ENCODE assay signal across 9 cellular contexts in the genomic region with DNA sequence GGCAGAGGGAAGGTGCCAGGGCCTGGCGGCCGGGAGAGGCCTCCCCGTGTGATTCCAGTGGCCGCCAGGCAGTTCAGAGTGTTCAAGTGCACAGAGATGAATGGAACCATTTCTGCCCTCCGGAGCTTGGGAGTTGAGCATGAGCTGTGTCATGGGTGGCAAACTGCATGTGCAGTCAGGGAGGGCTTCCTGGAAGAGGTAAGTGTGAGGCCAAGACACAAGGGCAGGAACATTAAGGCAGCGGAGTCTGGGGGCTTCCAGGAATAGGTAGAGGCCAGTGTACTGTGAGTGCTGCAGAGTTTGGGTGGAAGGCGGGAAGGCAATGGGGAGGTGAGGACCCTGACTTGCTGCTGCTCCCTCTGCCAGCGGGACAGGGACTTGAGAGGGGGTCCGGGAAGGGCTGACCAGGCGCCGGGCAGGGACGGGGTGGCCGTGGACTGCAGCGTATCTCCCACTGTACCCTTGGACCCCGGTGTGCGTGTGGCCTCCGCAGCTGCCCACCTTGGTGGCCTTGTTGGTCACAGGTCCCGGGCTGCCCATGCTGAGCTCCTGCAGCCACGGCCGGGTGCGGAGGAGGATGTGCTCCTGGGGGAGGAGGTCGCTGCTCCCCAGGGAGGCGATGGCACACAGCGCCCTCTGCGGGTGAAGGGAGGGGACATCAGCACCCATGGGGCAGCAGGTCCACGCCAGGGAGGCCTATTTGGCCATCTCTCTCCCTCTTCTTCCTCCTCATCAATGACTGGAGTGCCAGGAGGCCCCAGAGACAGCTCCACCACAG. TPM values are rescaled to one million over a fixed set of nuclear protein-coding genes. Genes with fewer than 3 reads are reported as not detected.
DNase-seq lines count a peak whose midpoint lies in the region; ATAC-seq and TF ChIP-seq lines count a peak whose summit lies in the region.
"Had no signal": no experiment of that assay in that cellular context is flagged by ENCODE, and none has a peak within 500 bp of the region (broad histone marks: within the 10 kb centered on the region; RNA-seq: fewer than 3 reads in every experiment).

No MANE protein-coding gene starts in this region.

- H3K4me1 ChIP-seq in HEK293 (ENCODE audit: control insufficient read depth, insufficient read depth, low read length), result peaks cover 5% of the 10 kb centered on the region
- H3K4me1 ChIP-seq in left lung, result peaks cover 0 to 19% of the 10 kb centered on the region in 2 donors

- DNase-seq in CD1c-positive myeloid dendritic cell (ENCODE audit: extremely low spot score), result peak; percentile 21
- no peak for DNase-seq in astrocyte of the cerebellum (ENCODE audit: low read depth)
- DNase-seq in left lung, result peak in 1 of 2 donors; percentile 76
- DNase-seq in NCI-H146 treated with DMSO at 0.1 percent for 48 hours (lab: John Stamatoyannopoulos, UW; ENCODE audit: unreplicated experiment), result no peak
- no peak for DNase-seq in SW 1271 (lab: John Stamatoyannopoulos, UW)
- no peak for DNase-seq in NCI-H748 treated with DMSO at 0.1 percent for 48 hours (lab: John Stamatoyannopoulos, UW)
- DNase-seq in NCI-H1417 treated with DMSO at 0.1 percent for 48 hours (lab: John Stamatoyannopoulos, UW), result no peak
- DNase-seq: GF-D8 had no signal

- no peak overlapping the region for H3K4me3 ChIP-seq in HEK293 (ENCODE audit: low read depth, low read length)
- no peak overlapping the region for H3K4me3 ChIP-seq in astrocyte of the cerebellum (ENCODE audit: low read depth, low read length)
- H3K4me3 ChIP-seq in left lung, result no peak overlapping the region

- H3K27me3 ChIP-seq in left lung, result no peaks in the 10 kb centered on the region

- POLR2A ChIA-PET in HEK293 (lab: Yijun Ruan, JAX), result interaction anchor here (1.6 kb wide), 1 partner anchor 9 kb away, joined by 5 read pairs; the partner anchor contains the start of genes NDUFAF8 and TEPSIN

- no peaks in the 10 kb centered on the region for H3K9me3 ChIP-seq in HEK293 (ENCODE audit: control insufficient read depth, insufficient read depth, low read depth, low read length)
- H3K9me3 ChIP-seq in left lung, result peaks cover 0 to 2% of the 10 kb centered on the region in 2 donors

- CTCF ChIA-PET in HEK293 (lab: Yijun Ruan, JAX), result interaction anchor here (0.5 to 2.5 kb wide), 9 partner anchors 23 to 259 kb away, joined by 3 to 23 read pairs (median 3); no protein-coding TSS in a partner anchor

- in situ Hi-C loops in astrocyte of the cerebellum (cut with HindIII; ENCODE audit: low sequenced_read_pairs), result no loop called here

- peak; percentile 9 for ATAC-seq in left lung

- H3K36me3 ChIP-seq in HEK293 (ENCODE audit: control insufficient read depth in 2 of 2, insufficient read depth in 1 of 2, low read length in 2 of 2), result peaks cover 5 to 54% of the 10 kb centered on the region in 2 experiments; a peak in 2 of 3 replicates
- peaks cover 0 to 60% of the 10 kb centered on the region in 2 donors for H3K36me3 ChIP-seq in left lung

- intact Hi-C loops in left lung (cut with DNase I), result no loop called here

- H3K27ac ChIP-seq in HEK293 (ENCODE audit: extremely low read depth, low read depth, low read length) (no peak overlapping the region), left lung (no peak overlapping the region)

- TF ChIP-seq CTCF in HEK293 (tag by site-specific recombination; IDR thresholded peaks at IDR 0.05) (peak; percentile 45; the same call in 1 of the 2 replicates), astrocyte of the cerebellum (IDR thresholded peaks at IDR 0.05; ENCODE audit: low read depth, low read length, missing control alignments) (peak; percentile 33), left lung (IDR thresholded peaks at IDR 0.05) (no peak)

TF ChIP-seq in HEK293, 187 proteins besides CTCF, POLR2A, EP300 and RAD21 (continues in another document):
- TF ChIP-seq ZNF184 (tag by site-specific recombination; IDR thresholded peaks at IDR 0.05) (no peak), ZBTB6 (tag by site-specific recombination; IDR thresholded peaks at IDR 0.05) (no peak), ZNF473 (tag by site-specific recombination; IDR thresholded peaks at IDR 0.05) (no peak), ZNF112 (tag by site-specific recombination; IDR thresholded peaks at IDR 0.05) (no peak), ZNF174 (tag by site-specific recombination; IDR thresholded peaks at IDR 0.05) (no peak), ZNF423 (tag by site-specific recombination; IDR thresholded peaks at IDR 0.05) (peak; percentile 51; the same call in 1 of the 2 replicates), ZNF501 (tag by site-specific recombination; IDR thresholded peaks at IDR 0.05) (no peak), PRDM6 (tag by site-specific recombination; IDR thresholded peaks at IDR 0.05) (no peak), ZNF549 (tag by site-specific recombination; IDR thresholded peaks at IDR 0.05) (no peak), KLF17 (tag by site-specific recombination; IDR thresholded peaks at IDR 0.05) (no peak), ZBTB17 (tag by site-specific recombination; IDR thresholded peaks at IDR 0.05) (no peak)
- TF ChIP-seq, protein P1, sequence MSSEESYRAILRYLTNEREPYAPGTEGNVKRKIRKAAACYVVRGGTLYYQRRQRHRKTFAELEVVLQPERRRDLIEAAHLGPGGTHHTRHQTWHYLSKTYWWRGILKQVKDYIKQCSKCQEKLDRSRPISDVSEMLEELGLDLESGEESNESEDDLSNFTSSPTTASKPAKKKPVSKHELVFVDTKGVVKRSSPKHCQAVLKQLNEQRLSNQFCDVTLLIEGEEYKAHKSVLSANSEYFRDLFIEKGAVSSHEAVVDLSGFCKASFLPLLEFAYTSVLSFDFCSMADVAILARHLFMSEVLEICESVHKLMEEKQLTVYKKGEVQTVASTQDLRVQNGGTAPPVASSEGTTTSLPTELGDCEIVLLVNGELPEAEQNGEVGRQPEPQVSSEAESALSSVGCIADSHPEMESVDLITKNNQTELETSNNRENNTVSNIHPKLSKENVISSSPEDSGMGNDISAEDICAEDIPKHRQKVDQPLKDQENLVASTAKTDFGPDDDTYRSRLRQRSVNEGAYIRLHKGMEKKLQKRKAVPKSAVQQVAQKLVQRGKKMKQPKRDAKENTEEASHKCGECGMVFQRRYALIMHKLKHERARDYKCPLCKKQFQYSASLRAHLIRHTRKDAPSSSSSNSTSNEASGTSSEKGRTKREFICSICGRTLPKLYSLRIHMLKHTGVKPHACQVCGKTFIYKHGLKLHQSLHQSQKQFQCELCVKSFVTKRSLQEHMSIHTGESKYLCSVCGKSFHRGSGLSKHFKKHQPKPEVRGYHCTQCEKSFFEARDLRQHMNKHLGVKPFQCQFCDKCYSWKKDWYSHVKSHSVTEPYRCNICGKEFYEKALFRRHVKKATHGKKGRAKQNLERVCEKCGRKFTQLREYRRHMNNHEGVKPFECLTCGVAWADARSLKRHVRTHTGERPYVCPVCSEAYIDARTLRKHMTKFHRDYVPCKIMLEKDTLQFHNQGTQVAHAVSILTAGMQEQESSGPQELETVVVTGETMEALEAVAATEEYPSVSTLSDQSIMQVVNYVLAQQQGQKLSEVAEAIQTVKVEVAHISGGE (tag by site-specific recombination; conservative IDR thresholded peaks at IDR 0.05; ENCODE audit: low read depth), result no peak
- TF ChIP-seq, protein P2, sequence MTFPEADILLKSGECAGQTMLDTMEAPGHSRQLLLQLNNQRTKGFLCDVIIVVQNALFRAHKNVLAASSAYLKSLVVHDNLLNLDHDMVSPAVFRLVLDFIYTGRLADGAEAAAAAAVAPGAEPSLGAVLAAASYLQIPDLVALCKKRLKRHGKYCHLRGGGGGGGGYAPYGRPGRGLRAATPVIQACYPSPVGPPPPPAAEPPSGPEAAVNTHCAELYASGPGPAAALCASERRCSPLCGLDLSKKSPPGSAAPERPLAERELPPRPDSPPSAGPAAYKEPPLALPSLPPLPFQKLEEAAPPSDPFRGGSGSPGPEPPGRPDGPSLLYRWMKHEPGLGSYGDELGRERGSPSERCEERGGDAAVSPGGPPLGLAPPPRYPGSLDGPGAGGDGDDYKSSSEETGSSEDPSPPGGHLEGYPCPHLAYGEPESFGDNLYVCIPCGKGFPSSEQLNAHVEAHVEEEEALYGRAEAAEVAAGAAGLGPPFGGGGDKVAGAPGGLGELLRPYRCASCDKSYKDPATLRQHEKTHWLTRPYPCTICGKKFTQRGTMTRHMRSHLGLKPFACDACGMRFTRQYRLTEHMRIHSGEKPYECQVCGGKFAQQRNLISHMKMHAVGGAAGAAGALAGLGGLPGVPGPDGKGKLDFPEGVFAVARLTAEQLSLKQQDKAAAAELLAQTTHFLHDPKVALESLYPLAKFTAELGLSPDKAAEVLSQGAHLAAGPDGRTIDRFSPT (tag by site-specific recombination; IDR thresholded peaks at IDR 0.05), result no peak

RNA-seq across cellular contexts. Expression of gene CEP131, which starts 7.5 kb away (rescaled TPM):
- 1 to 10 TPM; 7.7 to 9.0 TPM for total RNA-seq in left lung

RNA-seq across cellular contexts. Expression of gene TEPSIN, which starts 8.6 kb away (rescaled TPM):
- total RNA-seq in left lung, result 10 to 100 TPM; 32.3 to 41.2 TPM

RNA-seq across cellular contexts. Expression of gene NDUFAF8, which starts 8.9 kb away (rescaled TPM):
- 10 to 100 TPM; 38.3 to 42.2 TPM for total RNA-seq in left lung

Comparison
In these comparisons a context has a peak if more than half of its experiments do, and no peak if none do; other contexts are left out.
1. CTCF ChIP-seq: peak in HEK293 (single experiment) and astrocyte of the cerebellum (single experiment); none in left lung (0 of 2).